ENCODE assay signal across 8 cellular contexts in the genomic region with DNA sequence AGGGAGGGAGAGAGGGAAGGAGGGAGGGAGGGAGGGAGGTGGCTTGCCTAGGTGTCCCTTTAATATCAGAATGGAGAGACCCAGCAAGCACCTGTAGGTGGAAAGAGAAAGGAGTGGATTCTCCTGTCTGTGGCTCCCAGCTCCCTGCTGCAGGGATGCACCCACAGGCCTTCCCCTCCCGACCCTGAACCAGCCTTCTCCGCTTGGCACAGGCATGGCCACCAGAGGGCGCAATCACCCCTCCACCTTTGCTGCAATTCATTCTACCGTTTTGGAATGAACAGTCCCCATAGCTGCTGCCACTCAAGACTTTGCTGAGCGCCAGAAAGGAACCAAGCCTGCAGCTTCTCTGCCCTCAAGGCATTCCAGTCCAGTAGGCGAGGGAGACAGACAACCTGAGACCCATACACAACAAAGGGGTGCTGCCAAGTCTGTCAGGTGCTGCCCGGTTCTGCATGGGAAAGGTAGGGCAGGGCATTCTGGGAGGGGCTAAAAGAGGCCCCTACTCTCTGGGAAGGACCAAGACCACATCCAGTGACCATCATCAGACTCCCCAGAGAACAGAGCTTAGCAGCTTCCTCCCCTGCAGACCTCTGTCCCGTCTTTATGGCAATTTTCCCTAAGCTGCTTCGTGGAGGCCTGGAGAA. TPM values are rescaled to one million over a fixed set of nuclear protein-coding genes. Genes with fewer than 3 reads are reported as not detected.
DNase-seq lines count a peak whose midpoint lies in the region; ATAC-seq lines count a peak whose summit lies in the region.

No MANE protein-coding gene starts in this region.

- H3K27me3 ChIP-seq in aorta (ENCODE audit: control insufficient read depth in 1 of 2, insufficient read depth in 2 of 2, low read length in 1 of 2): no peaks in the 10 kb centered on the region

- peak overlapping the region; percentile 75 for H3K4me3 Mint-ChIP-seq in activated naive CD8-positive, alpha-beta T cell treated with anti-CD3 and anti-CD28 coated beads, Interleukin-2, amount 10 ng/mL, durations not matched to agents 7 days and 5 days

- no peaks in the 10 kb centered on the region for H3K27me3 Mint-ChIP-seq in activated naive CD8-positive, alpha-beta T cell treated with anti-CD3 and anti-CD28 coated beads, Interleukin-2, amount 10 ng/mL, durations not matched to agents 7 days and 5 days

- H3K27ac Mint-ChIP-seq in activated naive CD8-positive, alpha-beta T cell treated with anti-CD3 and anti-CD28 coated beads, Interleukin-2, amount 10 ng/mL, durations not matched to agents 7 days and 5 days: peak overlapping the region; percentile 93

- no peaks in the 10 kb centered on the region for H3K36me3 ChIP-seq in aorta (ENCODE audit: control insufficient read depth in 1 of 2, insufficient read depth in 2 of 2, low read length in 1 of 2)

- POLR2A ChIA-PET in activated naive CD8-positive, alpha-beta T cell treated with anti-CD3 and anti-CD28 coated beads, Interleukin-2, amount 10 ng/mL, durations not matched to agents 7 days and 5 days (lab: Charles Lee): interaction anchor here (0.5 to 9.0 kb wide), 13 partner anchors 8 to 668 kb away, joined by 3 to 128 read pairs (median 6); partner anchors contain the start of genes GLYCTK, PPM1M, TWF2 and WDR82

- ATAC-seq in GM19035 (IDR thresholded peaks at IDR 0.05; ENCODE audit: unreplicated experiment): peak; percentile 55
- peak; percentile 57 for ATAC-seq in activated naive CD8-positive, alpha-beta T cell treated with anti-CD3 and anti-CD28 coated beads, Interleukin-2, amount 10 ng/mL, durations not matched to agents 7 days and 5 days (ENCODE audit: low read depth)
- peak; percentile 81 for ATAC-seq in aorta (ENCODE audit: low FRiP score)

- 31 to 33% methylated on average over 9 of the region's 9 CpGs for WGBS in aorta, 2 donors

- intact Hi-C loops in cardiac septum (cut with DNase I) (no loop called here), aorta (cut with DNase I) (loop anchor here in 1 of 2 donors (5.0 kb wide), 1 partner anchor 227 kb away; the partner anchor contains the start of gene SEMA3G)

- peaks cover 20% of the 10 kb centered on the region for H3K36me3 Mint-ChIP-seq in activated naive CD8-positive, alpha-beta T cell treated with anti-CD3 and anti-CD28 coated beads, Interleukin-2, amount 10 ng/mL, durations not matched to agents 7 days and 5 days

- H3K9me3 Mint-ChIP-seq in activated naive CD8-positive, alpha-beta T cell treated with anti-CD3 and anti-CD28 coated beads, Interleukin-2, amount 10 ng/mL, durations not matched to agents 7 days and 5 days: no peaks in the 10 kb centered on the region

- H3K4me1 Mint-ChIP-seq in activated naive CD8-positive, alpha-beta T cell treated with anti-CD3 and anti-CD28 coated beads, Interleukin-2, amount 10 ng/mL, durations not matched to agents 7 days and 5 days: peaks cover 64% of the 10 kb centered on the region

- DNase-seq in AG08395 (ENCODE audit: low spot score): peak; percentile 87
- DNase-seq in NCI-H1092 (lab: John Stamatoyannopoulos, UW): peak; percentile 37
- peak; percentile 68 to 86 (median 79) for DNase-seq in T-helper 1 cell
- DNase-seq in activated naive CD8-positive, alpha-beta T cell treated with anti-CD3 and anti-CD28 coated beads, Interleukin-2, amount 10 ng/mL, durations not matched to agents 7 days and 5 days: peak; percentile 92
- DNase-seq in cardiac septum (ENCODE audit: low spot score): peak; percentile 94
- peak; percentile 43 for DNase-seq in renal cortical epithelial cell (ENCODE audit: low read depth)
- DNase-seq in aorta: peak; percentile 90 to 97

- no peaks in the 10 kb centered on the region for H3K9me3 ChIP-seq in aorta (ENCODE audit: control insufficient read depth, low read length)

- no peak overlapping the region for H3K4me3 ChIP-seq in aorta (ENCODE audit: low read length in 2 of 2)

- no peak overlapping the region for H3K27ac ChIP-seq in aorta (ENCODE audit: low read depth in 1 of 2, low read length in 2 of 2)

- H3K4me1 ChIP-seq in aorta (ENCODE audit: control insufficient read depth in 1 of 2, insufficient read depth in 2 of 2, low read length in 2 of 2): no peaks in the 10 kb centered on the region

RNA-seq across cellular contexts. Expression of gene TLR9, which starts 4.9 kb away (rescaled TPM):
- 1 to 10 TPM; 1.6 to 2.0 TPM for total RNA-seq in activated naive CD8-positive, alpha-beta T cell treated with anti-CD3 and anti-CD28 coated beads, Interleukin-2, amount 10 ng/mL, durations not matched to agents 7 days and 5 days
- total RNA-seq in cardiac septum (0.16 TPM), renal cortical epithelial cell (not detected in 2 replicates), aorta (under 1 TPM; 0.42 to 0.81 TPM)
- not detected for polyA plus RNA-seq in aorta

RNA-seq across cellular contexts. Expression of gene TWF2, which starts 18.5 kb away (rescaled TPM):
- total RNA-seq in activated naive CD8-positive, alpha-beta T cell treated with anti-CD3 and anti-CD28 coated beads, Interleukin-2, amount 10 ng/mL, durations not matched to agents 7 days and 5 days: 100 to 1,000 TPM; 118 to 122 TPM
- 69.5 TPM for total RNA-seq in cardiac septum
- 95.2 and 174 TPM in 2 replicates for total RNA-seq in renal cortical epithelial cell
- 10 to 100 TPM; 40.5 to 52.2 TPM for total RNA-seq in aorta
- 10 to 100 TPM; 42.3 to 48.0 TPM for polyA plus RNA-seq in aorta

RNA-seq across cellular contexts. Expression of gene ALAS1, which starts 22.5 kb away (rescaled TPM):
- 10 to 100 TPM; 46.9 to 50.1 TPM for total RNA-seq in activated naive CD8-positive, alpha-beta T cell treated with anti-CD3 and anti-CD28 coated beads, Interleukin-2, amount 10 ng/mL, durations not matched to agents 7 days and 5 days
- total RNA-seq in cardiac septum (154 TPM), renal cortical epithelial cell (43.9 and 48.3 TPM in 2 replicates), aorta (10 to 100 TPM; 30.2 to 34.5 TPM)
- polyA plus RNA-seq in aorta: 10 to 100 TPM; 14.4 to 16.5 TPM

RNA-seq across cellular contexts. Expression of gene PPM1M, which starts 25.1 kb away (rescaled TPM):
- 100 to 1,000 TPM; 101 to 105 TPM for total RNA-seq in activated naive CD8-positive, alpha-beta T cell treated with anti-CD3 and anti-CD28 coated beads, Interleukin-2, amount 10 ng/mL, durations not matched to agents 7 days and 5 days
- total RNA-seq in cardiac septum: 8.9 TPM
- 14.8 and 18.3 TPM in 2 replicates for total RNA-seq in renal cortical epithelial cell
- 10 to 100 TPM; 26.7 to 43.4 TPM for total RNA-seq in aorta
- 10 to 100 TPM; 26.2 to 33.7 TPM for polyA plus RNA-seq in aorta

RNA-seq across cellular contexts. Expression of gene WDR82, which starts 57.9 kb away (rescaled TPM):
- total RNA-seq in activated naive CD8-positive, alpha-beta T cell treated with anti-CD3 and anti-CD28 coated beads, Interleukin-2, amount 10 ng/mL, durations not matched to agents 7 days and 5 days: 100 to 1,000 TPM; 134 to 140 TPM
- total RNA-seq in cardiac septum (69.7 TPM), renal cortical epithelial cell (73.5 and 90.8 TPM in 2 replicates), aorta (10 to 100 TPM; 58.1 to 72.4 TPM)
- polyA plus RNA-seq in aorta: 10 to 100 TPM; 27.9 to 31.6 TPM

Comparison
In these comparisons a context has a peak if more than half of its experiments do, and no peak if none do; other contexts are left out.
1. DNase-seq: peak in every context shown above with its lines; median percentile 94 in cardiac septum; 94 in aorta; 92 in activated naive CD8-positive, alpha-beta T cell treated with anti-CD3 and anti-CD28 coated beads, Interleukin-2, amount 10 ng/mL, durations not matched to agents 7 days and 5 days; 87 in AG08395; 79 in T-helper 1 cell; 43 in renal cortical epithelial cell; 37 in NCI-H1092.